15 cellular contexts compared by ENCODE assay signal in the genomic region with DNA sequence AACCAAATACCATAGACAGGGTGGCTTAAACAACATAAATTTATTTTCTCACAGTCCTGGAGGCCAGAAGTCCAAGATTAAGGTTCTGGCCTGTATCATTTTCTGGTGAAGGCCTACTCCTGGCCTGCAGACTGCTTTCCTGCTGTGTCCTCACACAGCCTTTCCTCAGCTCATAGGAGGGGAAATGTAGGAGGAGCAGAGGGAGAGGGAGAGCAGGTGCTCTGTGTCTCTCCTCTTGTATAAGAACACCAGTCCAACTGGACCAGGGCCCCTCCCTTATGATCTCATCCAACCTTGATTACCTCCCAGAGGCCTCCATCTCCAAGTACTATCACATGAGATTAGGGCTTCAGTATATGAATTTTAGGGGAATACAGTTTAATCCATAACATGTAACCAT. TPM values are rescaled to one million over a fixed set of nuclear protein-coding genes. Genes with fewer than 3 reads are reported as not detected.
DNase-seq lines count a peak whose midpoint lies in the region; ATAC-seq and TF ChIP-seq lines count a peak whose summit lies in the region.
"Had no signal": no experiment of that assay in that cellular context is flagged by ENCODE, and none has a peak within 500 bp of the region (broad histone marks: within the 10 kb centered on the region; RNA-seq: fewer than 3 reads in every experiment).

No MANE protein-coding gene starts in this region.

- no peaks in the 10 kb centered on the region for H4K20me1 ChIP-seq in mammary epithelial cell (ENCODE audit: insufficient read depth, low read length)

- peak; percentile 7 for DNase-seq in mammary epithelial cell
- no peak for DNase-seq in breast epithelium (ENCODE audit: low spot score in 2 of 2)
- DNase-seq in SHP77 (lab: John Stamatoyannopoulos, UW), result peak; percentile 18 to 59
- no peak for DNase-seq in left ventricle myocardium superior
- no peak for DNase-seq in suprapubic skin (ENCODE audit: low spot score in 2 of 2)
- DNase-seq in GM19240 (ENCODE audit: insufficient read length, low spot score), result no peak
- DNase-seq in spleen, result no peak
- DNase-seq: activated CD8-positive, alpha-beta memory T cell treated with anti-CD3 and anti-CD28 coated beads, Interleukin-2, amount 50 U/mL, for 48 hours; CD8-positive, alpha-beta T cell; esophagus squamous epithelium; KG1; nephron progenitor cell; T-helper 1 cell had no signal

- H3K27me3 ChIP-seq in mammary epithelial cell (ENCODE audit: insufficient read depth, low read length) (no peaks in the 10 kb centered on the region), breast epithelium (no peaks in the 10 kb centered on the region), suprapubic skin (no peaks in the 10 kb centered on the region), spleen (replicated peaks in 1 of 7) (no peaks in the 10 kb centered on the region)
- H3K27me3 ChIP-seq: esophagus squamous epithelium had no signal

- TF ChIP-seq CTCF in mammary epithelial cell (conservative IDR thresholded peaks at IDR 0.05 in 1 of 2, IDR thresholded peaks at IDR 0.05 in 1 of 2; ENCODE audit: extremely low read depth in 1 of 2, insufficient read depth in 1 of 2, low read depth in 1 of 2, low read length in 2 of 2), result no peak
- no peak for TF ChIP-seq CTCF in breast epithelium (IDR thresholded peaks at IDR 0.05)
- TF ChIP-seq CTCF in suprapubic skin (IDR thresholded peaks at IDR 0.05), result no peak
- no peak for TF ChIP-seq CTCF in spleen (IDR thresholded peaks at IDR 0.05 in 8 of 11, conservative IDR thresholded peaks at IDR 0.05 in 3 of 11)

- no peak overlapping the region for H3K4me2 ChIP-seq in mammary epithelial cell (ENCODE audit: insufficient read depth, low read depth, low read length)

- CTCF ChIA-PET in mammary epithelial cell (lab: Charles Lee; ENCODE audit: low non-redundant PET), result no interaction called here

- no peaks in the 10 kb centered on the region for H3K4me1 ChIP-seq in mammary epithelial cell (ENCODE audit: insufficient read depth, low read length)
- no peaks in the 10 kb centered on the region for H3K4me1 ChIP-seq in breast epithelium
- peaks cover 14% of the 10 kb centered on the region for H3K4me1 ChIP-seq in suprapubic skin
- H3K4me1 ChIP-seq in spleen, result peaks cover 2 to 52% (median 13%) of the 10 kb centered on the region in 6 donors

- TF ChIP-seq EP300 in suprapubic skin (IDR thresholded peaks at IDR 0.05), result no peak

- in situ Hi-C loops in mammary epithelial cell (cut with MboI; ENCODE audit: low sequenced_read_pairs in 2 of 2), result no loop called here

- H3K4me3 ChIP-seq in mammary epithelial cell (replicated peaks in 1 of 3; ENCODE audit: insufficient read depth in 1 of 3, low read depth in 2 of 3, low read length in 3 of 3) (no peak overlapping the region), breast epithelium (no peak overlapping the region), suprapubic skin (no peak overlapping the region), spleen (no peak overlapping the region)
- H3K4me3 ChIP-seq: esophagus squamous epithelium, lung had no signal

- no peak overlapping the region for H2AFZ ChIP-seq in mammary epithelial cell (ENCODE audit: low read depth, low read length)

- intact Hi-C loops in mammary epithelial cell (cut with micrococcal nuclease), result no loop called here
- intact Hi-C loops in breast epithelium (cut with DNase I; ENCODE audit: low total_unique reads), result no loop called here
- intact Hi-C loops in left ventricle myocardium superior (cut with micrococcal nuclease), result no loop called here
- intact Hi-C loops in spleen (cut with DNase I; ENCODE audit: low total_unique reads), result no loop called here

- no TSS peak for BruUV-seq in mammary epithelial cell (replicated peaks; lab: Mats Ljungman, UMichigan)

- H3K9ac ChIP-seq in mammary epithelial cell (ENCODE audit: insufficient read depth, low read length), result no peak overlapping the region

- TF ChIP-seq POLR2A in breast epithelium (IDR thresholded peaks at IDR 0.05), result no peak
- no peak for TF ChIP-seq POLR2A in suprapubic skin (IDR thresholded peaks at IDR 0.05)
- no peak for TF ChIP-seq POLR2A in spleen (IDR thresholded peaks at IDR 0.05)

- H3K27ac ChIP-seq in mammary epithelial cell (ENCODE audit: insufficient read depth, low read depth, low read length), result no peak overlapping the region
- no peak overlapping the region for H3K27ac ChIP-seq in breast epithelium
- H3K27ac ChIP-seq in suprapubic skin, result no peak overlapping the region
- no peak overlapping the region for H3K27ac ChIP-seq in spleen
- H3K27ac ChIP-seq: esophagus squamous epithelium had no signal

- peak; percentile 85 for ATAC-seq in left ventricle myocardium superior
- ATAC-seq in HG03135 (IDR thresholded peaks at IDR 0.05; ENCODE audit: unreplicated experiment), result no peak
- ATAC-seq: CD8-positive, alpha-beta T cell had no signal

- dilution Hi-C loops in mammary epithelial cell (cut with HindIII; ENCODE audit: low sequenced_read_pairs), result no loop called here

- H3K9me3 ChIP-seq in mammary epithelial cell (replicated peaks; ENCODE audit: insufficient read depth, low read length) (no peaks in the 10 kb centered on the region), breast epithelium (no peaks in the 10 kb centered on the region), suprapubic skin (no peaks in the 10 kb centered on the region), spleen (no peaks in the 10 kb centered on the region)
- H3K9me3 ChIP-seq: esophagus squamous epithelium had no signal

- peaks cover 67% of the 10 kb centered on the region for H3K79me2 ChIP-seq in mammary epithelial cell (ENCODE audit: insufficient read depth, low read length)

- H3K36me3 ChIP-seq in mammary epithelial cell (ENCODE audit: insufficient read depth, low read length) (no peaks in the 10 kb centered on the region), breast epithelium (no peaks in the 10 kb centered on the region), suprapubic skin (no peaks in the 10 kb centered on the region), spleen (no peaks in the 10 kb centered on the region)
- H3K36me3 ChIP-seq: esophagus squamous epithelium had no signal

RNA-seq across cellular contexts. Expression of a gene that starts 34.3 kb away (rescaled TPM):
- total RNA-seq in mammary epithelial cell (10 to 100 TPM; 23.4 to 47.2 TPM), breast epithelium (10 to 100 TPM; 47.0 to 84.0 (median 51.5) TPM), left ventricle myocardium superior (42.2 TPM), suprapubic skin (10 to 100 TPM; 31.3 to 62.4 (median 43.5) TPM), spleen (100 to 1,000 TPM in 5 of 7 donors, 10 to 100 TPM in 2; 77.9 to 115 (median 105) TPM)
- polyA plus RNA-seq in mammary epithelial cell (16.4 TPM), spleen (10 to 100 TPM in 1 of 3 donors, 1 to 10 TPM in 2; 4.4 to 10.6 (median 5.2) TPM)
- 28.6 TPM for polyA minus RNA-seq in mammary epithelial cell

Comparison
In these comparisons a context has a peak if more than half of its experiments do, and no peak if none do; other contexts are left out.
1. DNase-seq: peak in mammary epithelial cell (single experiment) and SHP77 (2 of 2); none in breast epithelium (0 of 2), left ventricle myocardium superior (single experiment), suprapubic skin (0 of 2), GM19240 (single experiment) and spleen (single experiment).